Comparison of ENCODE assay signal across 2 cellular contexts in the genomic region with DNA sequence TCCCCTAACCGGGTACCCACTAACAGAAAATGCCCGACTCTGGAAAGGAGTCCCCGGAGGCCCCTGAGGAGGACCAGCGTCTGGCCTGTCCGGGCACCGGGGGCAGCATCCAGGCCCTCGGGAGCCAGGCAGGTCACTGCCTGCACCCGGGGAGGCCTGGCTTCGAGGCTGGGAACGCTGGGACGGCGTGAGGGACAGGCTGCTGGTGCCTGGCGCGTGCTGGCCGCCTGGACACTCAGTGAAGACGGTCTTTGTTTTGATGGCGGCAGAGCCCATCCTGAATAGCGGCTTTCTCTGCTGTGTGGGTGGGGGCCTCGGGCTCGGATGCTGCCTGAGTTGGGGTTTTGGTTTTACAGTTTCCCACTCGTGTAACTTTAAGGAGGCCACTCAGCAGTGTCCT.
TF ChIP-seq lines count a peak whose summit lies in the region.

No MANE protein-coding gene starts in this region.

TF ChIP-seq in IMR-90, 13 proteins besides CTCF, POLR2A, EP300 and RAD21 (continued from another document):
- TF ChIP-seq CHD1 (IDR thresholded peaks at IDR 0.05; ENCODE audit: low read depth, low read length) (no peak), FOS (IDR thresholded peaks at IDR 0.05; ENCODE audit: low read depth, low read length) (no peak)

TF ChIP-seq in HEK293T, 16 proteins besides CTCF, POLR2A, EP300 and RAD21 (continued from another document):
- TF ChIP-seq NFRKB (IDR thresholded peaks at IDR 0.05) (no peak), L3MBTL2 (conservative IDR thresholded peaks at IDR 0.05) (no peak), TARDBP (IDR thresholded peaks at IDR 0.05) (no peak), LEF1 (IDR thresholded peaks at IDR 0.05; ENCODE audit: borderline replicate concordance) (no peak)
TF ChIP-seq in HEK293T: peak in this region for 0.
